11 cellular contexts compared by ENCODE assay signal in genomic region chr12:66403746-66404145, GRCh38.
DNase-seq lines count a peak whose midpoint lies in the region; ATAC-seq, FAIRE-seq and TF ChIP-seq lines count a peak whose summit lies in the region.
"Had no signal": no experiment of that assay in that cellular context is flagged by ENCODE, and none has a peak within 500 bp of the region (broad histone marks: within the 10 kb centered on the region; RNA-seq: fewer than 3 reads in every experiment).

No MANE protein-coding gene starts in this region.

- no peaks in the 10 kb centered on the region for H3K79me2 ChIP-seq in keratinocyte (ENCODE audit: control insufficient read depth, insufficient read depth, low read length)

- H3K27me3 ChIP-seq in keratinocyte (ENCODE audit: control insufficient read depth, extremely low read depth, insufficient read depth, low read length) = no peaks in the 10 kb centered on the region
- H3K27me3 ChIP-seq in small intestine (ENCODE audit: control insufficient read depth in 2 of 2, insufficient read depth in 2 of 2, low read length in 2 of 2) = no peaks in the 10 kb centered on the region
- H3K27me3 ChIP-seq: ascending aorta had no signal

- H3K36me3 ChIP-seq in keratinocyte (ENCODE audit: control insufficient read depth in 2 of 2, extremely low read depth in 1 of 2, insufficient read depth in 2 of 2, low read length in 2 of 2) (no peaks in the 10 kb centered on the region), small intestine (ENCODE audit: control insufficient read depth in 2 of 2, insufficient read depth in 2 of 2, low read length in 2 of 2) (no peaks in the 10 kb centered on the region)
- H3K36me3 ChIP-seq: ascending aorta had no signal

- TF ChIP-seq CTCF in keratinocyte (optimal IDR thresholded peaks at IDR 0.05 in 1 of 3, IDR thresholded peaks at IDR 0.05 in 1 of 3, conservative IDR thresholded peaks at IDR 0.05 in 1 of 3; ENCODE audit: extremely low read depth in 1 of 3, insufficient read depth in 2 of 3, low read length in 3 of 3) = no peak

- H3K4me1 ChIP-seq in keratinocyte (ENCODE audit: control insufficient read depth, extremely low read depth, insufficient read depth, low read length) (peaks cover 40% of the 10 kb centered on the region), small intestine (ENCODE audit: control insufficient read depth in 2 of 2, insufficient read depth in 1 of 2, low read depth in 1 of 2, low read length in 1 of 2) (no peaks in the 10 kb centered on the region)
- H3K4me1 ChIP-seq: A549, ascending aorta had no signal

- dilution Hi-C loops in keratinocyte (cut with MboI; ENCODE audit: extremely low pct_ligation_motif_present, low sequenced_read_pairs) = loop anchor here (25.0 kb wide), 1 partner anchor 141 kb away; no protein-coding TSS in a partner anchor

- no peaks in the 10 kb centered on the region for H3K9me1 ChIP-seq in keratinocyte (ENCODE audit: control insufficient read depth, extremely low read depth, insufficient read depth, low read length)

- H3K4me3 ChIP-seq in keratinocyte (ENCODE audit: control insufficient read depth in 2 of 3, extremely low read depth in 1 of 3, insufficient read depth in 2 of 3, low read depth in 1 of 3, low read length in 3 of 3) = no peak overlapping the region
- H3K4me3 ChIP-seq in small intestine (ENCODE audit: low read depth in 1 of 2, low read length in 2 of 2) = no peak overlapping the region
- H3K4me3 ChIP-seq: A549, ascending aorta had no signal

- DNase-seq in NCI-H2029 (lab: John Stamatoyannopoulos, UW) (peak; percentile 15), NCI-H2029 treated with DMSO at 0.1 percent for 48 hours (lab: John Stamatoyannopoulos, UW) (no peak), NCI-H2196 (lab: John Stamatoyannopoulos, UW; ENCODE audit: unreplicated experiment) (peak; percentile 65), keratinocyte (ENCODE audit: low read depth, low spot score) (no peak), NOMO-1 treated with DMSO at 0.1 percent for 48 hours (lab: John Stamatoyannopoulos, UW; ENCODE audit: unreplicated experiment) (no peak), small intestine (no peak), COLO829 (ENCODE audit: low spot score) (no peak)
- DNase-seq: activated T-cell treated with anti-CD3 and anti-CD28 coated beads, Interleukin-2, amount 50 U/mL, for 24 hours had no signal

- no peak overlapping the region for H3K27ac ChIP-seq in keratinocyte (ENCODE audit: control insufficient read depth, insufficient read depth, low read length)
- no peak overlapping the region for H3K27ac ChIP-seq in small intestine (ENCODE audit: low read depth in 1 of 2, low read length in 1 of 2)
- H3K27ac ChIP-seq: A549, ascending aorta had no signal

- no peak overlapping the region for H3K4me2 ChIP-seq in keratinocyte (ENCODE audit: control insufficient read depth, extremely low read depth, insufficient read depth, low read depth, low read length)
- H3K4me2 ChIP-seq: A549 had no signal

- no peak overlapping the region for H3K9ac ChIP-seq in keratinocyte (ENCODE audit: control insufficient read depth, extremely low read depth, insufficient read depth, low read length)

- FAIRE-seq in keratinocyte (lab: Jason Lieb, UNC) = peak; percentile 41
- FAIRE-seq in small intestine (lab: Jason Lieb, UNC) = no peak
- FAIRE-seq: A549 had no signal

- H4K20me1 ChIP-seq in keratinocyte (ENCODE audit: control insufficient read depth, extremely low read depth, insufficient read depth, low read length) = no peaks in the 10 kb centered on the region

- no peak overlapping the region for H2AFZ ChIP-seq in keratinocyte (ENCODE audit: control insufficient read depth, low read length)

- ATAC-seq in HG02763 (IDR thresholded peaks at IDR 0.05; ENCODE audit: unreplicated experiment) = peak; percentile 77
- ATAC-seq: A549 had no signal

- no peaks in the 10 kb centered on the region for H3K9me3 ChIP-seq in keratinocyte (ENCODE audit: control insufficient read depth, low read depth, low read length)
- no peaks in the 10 kb centered on the region for H3K9me3 ChIP-seq in small intestine (ENCODE audit: control insufficient read depth, low read depth)
- H3K9me3 ChIP-seq: A549, ascending aorta had no signal

Comparison
In these comparisons a context has a peak if more than half of its experiments do, and no peak if none do; other contexts are left out.
1. DNase-seq: peak in NCI-H2029 (single experiment) and NCI-H2196 (single experiment); none in NCI-H2029 treated with DMSO at 0.1 percent for 48 hours (single experiment), keratinocyte (single experiment), NOMO-1 treated with DMSO at 0.1 percent for 48 hours (single experiment), small intestine (single experiment) and COLO829 (single experiment).